8 cellular contexts compared by ENCODE assay signal in genomic region chr3:48656061-48656840, GRCh38. TPM values are rescaled to one million over a fixed set of nuclear protein-coding genes. Genes with fewer than 3 reads are reported as not detected.
DNase-seq lines count a peak whose midpoint lies in the region; ATAC-seq and TF ChIP-seq lines count a peak whose summit lies in the region.

No MANE protein-coding gene starts in this region.

- H3K27ac ChIP-seq in DOHH2 (ENCODE audit: low read depth, low read length) (peak overlapping the region; percentile 25), heart left ventricle (peak overlapping the region in 11 of 12 donors; percentile 27 to 79 (median 70)), psoas muscle (peak overlapping the region; percentile 67), urinary bladder (ENCODE audit: low read depth) (no peak overlapping the region)

- H3K27ac Mint-ChIP-seq in activated naive CD4-positive, alpha-beta T cell treated with anti-CD3 and anti-CD28 coated beads, Interleukin-2, amount 50 U/mL, for 24 hours = peak overlapping the region; percentile 77

- peak overlapping the region; percentile 82 for H3K4me3 ChIP-seq in DOHH2 (ENCODE audit: low read length)
- H3K4me3 ChIP-seq in HFF-Myc (replicated peaks; ENCODE audit: low read depth, low read length) = peak overlapping the region; percentile 31
- H3K4me3 ChIP-seq in heart left ventricle = peak overlapping the region; percentile 33 to 83 (median 68)
- peak overlapping the region; percentile 80 for H3K4me3 ChIP-seq in psoas muscle
- H3K4me3 ChIP-seq in urinary bladder (ENCODE audit: low read depth, low read length) = peak overlapping the region; percentile 52

- TF ChIP-seq CTCF in DOHH2 (IDR thresholded peaks at IDR 0.05; ENCODE audit: low read depth, low read length, poor library complexity, severe bottlenecking) (peak; percentile 69), HFF-Myc (IDR thresholded peaks at IDR 0.05; ENCODE audit: low read depth, low read length, missing control alignments) (peak; percentile 57), heart left ventricle (IDR thresholded peaks at IDR 0.05) (peak; percentile 51 to 78 (median 66)), psoas muscle (IDR thresholded peaks at IDR 0.05) (peak; percentile 62)

- ATAC-seq in heart left ventricle (peak; percentile 62 to 95 (median 90)), psoas muscle (peak; percentile 92 to 96 (median 94))

- H3K4me3 Mint-ChIP-seq in activated naive CD4-positive, alpha-beta T cell treated with anti-CD3 and anti-CD28 coated beads, Interleukin-2, amount 50 U/mL, for 24 hours = peak overlapping the region; percentile 78

- H3K36me3 ChIP-seq in DOHH2 (ENCODE audit: control insufficient read depth, low read length) (no peaks in the 10 kb centered on the region), heart left ventricle (no peaks in the 10 kb centered on the region), psoas muscle (ENCODE audit: insufficient read depth in 1 of 2, low read depth in 1 of 2) (no peaks in the 10 kb centered on the region), urinary bladder (ENCODE audit: insufficient read depth) (no peaks in the 10 kb centered on the region)

- no peaks in the 10 kb centered on the region for H3K79me2 ChIP-seq in DOHH2 (ENCODE audit: control insufficient read depth, low read length)

- TF ChIP-seq POLR2A in heart left ventricle (IDR thresholded peaks at IDR 0.05) = no peak

- peaks cover 34% of the 10 kb centered on the region for H3K4me1 ChIP-seq in DOHH2 (ENCODE audit: control insufficient read depth, low read length)
- peaks cover 0 to 23% (median 13%) of the 10 kb centered on the region in 12 donors for H3K4me1 ChIP-seq in heart left ventricle
- H3K4me1 ChIP-seq in psoas muscle = peaks cover 2% of the 10 kb centered on the region
- H3K4me1 ChIP-seq in urinary bladder (ENCODE audit: insufficient read depth) = peaks cover under 1% of the 10 kb centered on the region

- H3F3A ChIP-seq in DOHH2 (ENCODE audit: control insufficient read depth, insufficient read depth) = no peaks in the 10 kb centered on the region

- H3K9me3 Mint-ChIP-seq in activated naive CD4-positive, alpha-beta T cell treated with anti-CD3 and anti-CD28 coated beads, Interleukin-2, amount 50 U/mL, for 24 hours = no peaks in the 10 kb centered on the region

- peaks cover 6% of the 10 kb centered on the region for H3K4me1 Mint-ChIP-seq in activated naive CD4-positive, alpha-beta T cell treated with anti-CD3 and anti-CD28 coated beads, Interleukin-2, amount 50 U/mL, for 24 hours

- no peaks in the 10 kb centered on the region for H3K36me3 Mint-ChIP-seq in activated naive CD4-positive, alpha-beta T cell treated with anti-CD3 and anti-CD28 coated beads, Interleukin-2, amount 50 U/mL, for 24 hours

- 0 out of 2 replicates have a peak, but pooled peaks cover 3% of the 10 kb centered on the region for H4K20me1 ChIP-seq in DOHH2 (ENCODE audit: control insufficient read depth, insufficient read depth, low read depth, low read length)

- H3K9me3 ChIP-seq in DOHH2 (ENCODE audit: control insufficient read depth, insufficient read depth, low read length) (no peaks in the 10 kb centered on the region), heart left ventricle (no peaks in the 10 kb centered on the region), psoas muscle (no peaks in the 10 kb centered on the region)

- H3K9me2 ChIP-seq in DOHH2 (replicated peaks; ENCODE audit: control insufficient read depth, low read length) = no peaks in the 10 kb centered on the region

- no peaks in the 10 kb centered on the region for H3K27me3 ChIP-seq in DOHH2 (ENCODE audit: control insufficient read depth, low read length)
- peaks cover 0 to 10% (median 0%) of the 10 kb centered on the region in 9 donors for H3K27me3 ChIP-seq in heart left ventricle
- H3K27me3 ChIP-seq in psoas muscle (ENCODE audit: insufficient read depth in 3 of 3, low read length in 2 of 3) = peaks cover 0 to 16% (median 2%) of the 10 kb centered on the region in 3 donors

- intact Hi-C loops in heart left ventricle (cut with DNase I) (no loop called here), psoas muscle (cut with DNase I) (no loop called here)

- H3K4me2 ChIP-seq in DOHH2 (ENCODE audit: low read length) = peak overlapping the region; percentile 75

- WGBS in heart left ventricle, 4 donors = 2 to 15% (median 7%) methylated on average over 37 to 94 of the region's 94 CpGs
- WGBS in psoas muscle, 3 donors = 4% methylated on average over 56 to 94 of the region's 94 CpGs
- 2% methylated on average over 94 of the region's 94 CpGs for WGBS in urinary bladder

- DNase-seq in HFF-Myc (ENCODE audit: extremely low read depth, low read depth) (no peak), RPMI8226 (peak; percentile 84), heart left ventricle (peak; percentile 81 to 92 (median 87)), psoas muscle (peak; percentile 83 to 90), A172 (ENCODE audit: low spot score) (no peak)

- peaks cover 3% of the 10 kb centered on the region for H3K27me3 Mint-ChIP-seq in activated naive CD4-positive, alpha-beta T cell treated with anti-CD3 and anti-CD28 coated beads, Interleukin-2, amount 50 U/mL, for 24 hours

RNA-seq across cellular contexts. Expression of gene CELSR3, which starts 6.4 kb away (rescaled TPM):
- total RNA-seq in heart left ventricle (under 1 TPM; 0.10 to 0.36 (median 0.19) TPM), psoas muscle (under 1 TPM; 0.04 to 0.19 (median 0.09) TPM), urinary bladder (0.79 TPM)
- polyA plus RNA-seq in heart left ventricle (under 1 TPM; 0.18 to 0.23 TPM), psoas muscle (under 1 TPM; 0.06 to 0.21 (median 0.16) TPM), urinary bladder (0.48 TPM)
- total RNA-seq in A172 (2014; rRNA removed; shearing (Covaris generic)) = 4.9 and 5.8 TPM in 2 replicates

RNA-seq across cellular contexts. Expression of gene SLC26A6, which starts 21.0 kb away (rescaled TPM):
- total RNA-seq in heart left ventricle = 10 to 100 TPM in 3 of 9 donors, 1 to 10 TPM in 6; 6.7 to 14.6 (median 9.2) TPM
- 10 to 100 TPM; 10.0 to 12.9 TPM for polyA plus RNA-seq in heart left ventricle
- total RNA-seq in psoas muscle = 10 to 100 TPM in 1 of 4 donors, 1 to 10 TPM in 3; 5.6 to 13.0 (median 6.6) TPM
- polyA plus RNA-seq in psoas muscle = 10 to 100 TPM in 1 of 3 donors, 1 to 10 TPM in 2; 4.5 to 10.5 (median 6.0) TPM
- total RNA-seq in urinary bladder = 8.0 TPM
- 12.9 TPM for polyA plus RNA-seq in urinary bladder
- 16.9 and 17.5 TPM in 2 replicates for total RNA-seq in A172 (2014; rRNA removed; shearing (Covaris generic))

RNA-seq across cellular contexts. Expression of gene NCKIPSD, which starts 29.5 kb away (rescaled TPM):
- total RNA-seq in heart left ventricle = 10 to 100 TPM in 7 of 9 donors, 1 to 10 TPM in 2; 9.8 to 47.6 (median 14.7) TPM
- 10 to 100 TPM; 11.5 to 16.9 TPM for polyA plus RNA-seq in heart left ventricle
- total RNA-seq in psoas muscle = 1 to 10 TPM; 5.9 to 8.6 (median 7.5) TPM
- polyA plus RNA-seq in psoas muscle = 1 to 10 TPM; 5.9 to 7.0 (median 6.0) TPM
- total RNA-seq in urinary bladder = 8.6 TPM
- polyA plus RNA-seq in urinary bladder = 18.1 TPM
- total RNA-seq in A172 (2014; rRNA removed; shearing (Covaris generic)) = 23.6 and 37.7 TPM in 2 replicates

RNA-seq across cellular contexts. Expression of gene TMEM89, which starts 34.7 kb away (rescaled TPM):
- not detected for total RNA-seq in heart left ventricle
- polyA plus RNA-seq in heart left ventricle = not detected
- not detected for total RNA-seq in psoas muscle
- polyA plus RNA-seq in psoas muscle = not detected
- not detected for total RNA-seq in urinary bladder
- polyA plus RNA-seq in urinary bladder = not detected
- total RNA-seq in A172 (2014; rRNA removed; shearing (Covaris generic)) = not detected in 2 replicates

RNA-seq across cellular contexts. Expression of gene UQCRC1, which starts 46.8 kb away (rescaled TPM):
- total RNA-seq in heart left ventricle = 1,000 to 10,000 TPM in 5 of 9 donors, 100 to 1,000 TPM in 4; 580 to 2,191 (median 1,008) TPM
- polyA plus RNA-seq in heart left ventricle = 1,000 to 10,000 TPM in 1 of 2 donors, 100 to 1,000 TPM in 1; 802 to 1,337 TPM
- 100 to 1,000 TPM; 466 to 704 (median 587) TPM for total RNA-seq in psoas muscle
- polyA plus RNA-seq in psoas muscle = 100 to 1,000 TPM; 499 to 719 (median 685) TPM
- total RNA-seq in urinary bladder = 82.4 TPM
- 282 TPM for polyA plus RNA-seq in urinary bladder
- 485 and 565 TPM in 2 replicates for total RNA-seq in A172 (2014; rRNA removed; shearing (Covaris generic))

Comparison
In these comparisons a context has a peak if more than half of its experiments do, and no peak if none do; other contexts are left out.
1. H3K4me3 ChIP-seq: peak in every context shown above with its lines; median percentile 82 in DOHH2; 80 in psoas muscle; 68 in heart left ventricle; 52 in urinary bladder; 31 in HFF-Myc.
2. DNase-seq: peak in RPMI8226 (single experiment), heart left ventricle (5 of 5) and psoas muscle (2 of 2); none in HFF-Myc (single experiment) and A172 (single experiment).
3. Peak in every context shown above with its lines, with median percentiles within 50 percentile points of each other: CTCF ChIP-seq.